2 cellular contexts compared by ENCODE assay signal in the genomic region with DNA sequence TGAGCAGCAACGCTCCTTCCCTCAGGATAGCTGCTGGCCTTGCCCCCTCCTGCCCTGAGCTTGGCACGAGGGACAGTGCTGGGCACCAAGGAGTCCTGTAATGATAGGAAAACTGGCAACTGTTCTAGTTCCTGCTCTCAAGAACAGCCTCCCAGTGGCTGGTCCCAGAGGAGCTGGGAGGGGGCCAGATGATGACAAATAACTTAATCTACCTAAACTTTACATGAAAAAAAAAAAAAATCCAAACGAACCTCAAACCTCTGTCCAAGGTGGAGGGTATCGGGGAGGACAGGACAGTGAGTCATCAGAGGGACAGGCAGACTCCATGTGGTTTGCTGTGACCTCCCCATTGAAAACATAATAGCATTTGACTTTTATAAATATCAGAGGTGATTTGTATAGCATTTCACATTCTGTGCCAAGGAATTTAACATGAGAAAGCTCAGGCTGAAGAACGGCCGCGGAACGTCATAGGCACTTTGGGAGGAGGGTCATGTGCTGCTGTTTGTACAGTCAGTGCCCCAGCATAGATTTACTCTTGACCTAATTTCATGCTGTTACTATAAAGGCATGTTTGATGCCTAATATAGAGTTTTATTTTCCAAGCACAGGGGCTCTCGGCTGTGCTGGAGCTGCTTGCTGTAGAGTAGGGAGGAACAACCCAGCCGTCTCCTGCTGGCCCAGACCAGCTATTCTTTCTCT.
TF ChIP-seq lines count a peak whose summit lies in the region.

No MANE protein-coding gene starts in this region.

TF ChIP-seq in IMR-90, 13 proteins besides CTCF, POLR2A, EP300 and RAD21 (continued from another document):
- TF ChIP-seq, protein P1, sequence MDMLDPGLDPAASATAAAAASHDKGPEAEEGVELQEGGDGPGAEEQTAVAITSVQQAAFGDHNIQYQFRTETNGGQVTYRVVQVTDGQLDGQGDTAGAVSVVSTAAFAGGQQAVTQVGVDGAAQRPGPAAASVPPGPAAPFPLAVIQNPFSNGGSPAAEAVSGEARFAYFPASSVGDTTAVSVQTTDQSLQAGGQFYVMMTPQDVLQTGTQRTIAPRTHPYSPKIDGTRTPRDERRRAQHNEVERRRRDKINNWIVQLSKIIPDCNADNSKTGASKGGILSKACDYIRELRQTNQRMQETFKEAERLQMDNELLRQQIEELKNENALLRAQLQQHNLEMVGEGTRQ (IDR thresholded peaks at IDR 0.05; ENCODE audit: low read depth, low read length): peak; percentile 80

TF ChIP-seq in WTC11, 78 proteins besides CTCF, POLR2A, EP300 and RAD21 (continued from another document):
- no peak for TF ChIP-seq FOXJ3 (CRISPR knock-in tag; IDR thresholded peaks at IDR 0.05; ENCODE audit: borderline replicate concordance)
TF ChIP-seq in WTC11: peak in this region for 0.
